15 cellular contexts compared by ENCODE assay signal in genomic region chr2:1727796-1728474, GRCh38. TPM values are rescaled to one million over a fixed set of nuclear protein-coding genes. Genes with fewer than 3 reads are reported as not detected.
DNase-seq lines count a peak whose midpoint lies in the region; ATAC-seq and TF ChIP-seq lines count a peak whose summit lies in the region.
"Had no signal": no experiment of that assay in that cellular context is flagged by ENCODE, and none has a peak within 500 bp of the region (broad histone marks: within the 10 kb centered on the region; RNA-seq: fewer than 3 reads in every experiment).

No MANE protein-coding gene starts in this region.

- H3K4me2 ChIP-seq in GM23338 (no peak overlapping the region), mesenchymal stem cell (ENCODE audit: low read length, poor library complexity, severe bottlenecking) (no peak overlapping the region)

- intact Hi-C loops in sigmoid colon (cut with DNase I), result no loop called here

- TF ChIP-seq EP300 in sigmoid colon (IDR thresholded peaks at IDR 0.05), result no peak

- peak overlapping the region; percentile 81 for H4K91ac ChIP-seq in mesenchymal stem cell (ENCODE audit: low read length)

- no peak overlapping the region for H3K4me3 ChIP-seq in GM23338
- H3K4me3 ChIP-seq in adipocyte (ENCODE audit: low read length), result no peak overlapping the region
- H3K4me3 ChIP-seq in mesenchymal stem cell (ENCODE audit: insufficient read depth in 1 of 2, low read depth in 1 of 2, low read length in 2 of 2), result no peak overlapping the region
- H3K4me3 ChIP-seq in sigmoid colon, result peak overlapping the region in 2 of 4 donors; percentile 20 to 24
- H3K4me3 ChIP-seq: psoas muscle had no signal

- no peak overlapping the region for H2BK120ac ChIP-seq in mesenchymal stem cell (ENCODE audit: low read depth, low read length)

- no peaks in the 10 kb centered on the region for H3K79me1 ChIP-seq in mesenchymal stem cell (replicated peaks; ENCODE audit: low read length, poor library complexity, severe bottlenecking)

- H3K4me1 Mint-ChIP-seq in GM23338, result peaks cover 58% of the 10 kb centered on the region
- H3K4me1 Mint-ChIP-seq: activated CD4-positive, alpha-beta T cell treated with anti-CD3 and anti-CD28 coated beads, Interleukin-2, amount 10 ng/mL, durations not matched to agents 24 days and 14 days; B cell; IgD-negative memory B cell had no signal

- H2BK5ac ChIP-seq in mesenchymal stem cell (ENCODE audit: low read depth, low read length, poor library complexity, severe bottlenecking), result no peak overlapping the region

- H3K27me3 ChIP-seq in GM23338 (ENCODE audit: insufficient read depth), result no peaks in the 10 kb centered on the region
- H3K27me3 ChIP-seq in adipocyte (replicated peaks; ENCODE audit: control insufficient read depth, insufficient read depth, low read length), result no peaks in the 10 kb centered on the region
- H3K27me3 ChIP-seq in mesenchymal stem cell (ENCODE audit: control insufficient read depth in 1 of 2, insufficient read depth in 1 of 2, low read length in 2 of 2), result no peaks in the 10 kb centered on the region
- no peaks in the 10 kb centered on the region for H3K27me3 ChIP-seq in sigmoid colon

- DNase-seq in GM23338 (ENCODE audit: low spot score) (no peak), adipocyte (ENCODE audit: low read depth) (no peak), mesenchymal stem cell (no peak), sigmoid colon (peak; percentile 67), A172 (ENCODE audit: low spot score) (no peak), middle frontal gyrus (ENCODE audit: extremely low spot score, low spot score) (no peak)
- DNase-seq: activated CD4-positive, alpha-beta T cell treated with anti-CD3 and anti-CD28 coated beads, Interleukin-2, amount 10 ng/mL, durations not matched to agents 24 days and 14 days; cerebellar nuclear complex; NCI-H82; stimulated activated CD4-positive, alpha-beta T cell treated with anti-CD3 and anti-CD28 coated beads, Interleukin-1b, Interleukin-23, amount 100 ng/mL, for 48 hours had no signal

- 0 out of 2 replicates have a peak overlapping the region, but pooled peaks have one; percentile 62 for H3K27ac ChIP-seq in GM23338 (ENCODE audit: low read depth)
- no peak overlapping the region for H3K27ac ChIP-seq in mesenchymal stem cell (ENCODE audit: low read length, poor library complexity, severe bottlenecking)
- H3K27ac ChIP-seq in sigmoid colon, result peak overlapping the region in 3 of 4 donors; percentile 80 to 100 (median 99)
- H3K27ac ChIP-seq: psoas muscle had no signal

- H3K23ac ChIP-seq in mesenchymal stem cell (ENCODE audit: low read length in 2 of 2), result no peak overlapping the region

- no peak overlapping the region for H3K4me3 Mint-ChIP-seq in GM23338
- H3K4me3 Mint-ChIP-seq: activated CD4-positive, alpha-beta T cell treated with anti-CD3 and anti-CD28 coated beads, Interleukin-2, amount 10 ng/mL, durations not matched to agents 24 days and 14 days; B cell; IgD-negative memory B cell had no signal

- no peaks in the 10 kb centered on the region for H3K9me3 ChIP-seq in adipocyte (ENCODE audit: control insufficient read depth, low read length)
- no peaks in the 10 kb centered on the region for H3K9me3 ChIP-seq in mesenchymal stem cell (ENCODE audit: control insufficient read depth, low read length)
- H3K9me3 ChIP-seq in sigmoid colon, result no peaks in the 10 kb centered on the region
- H3K9me3 ChIP-seq: psoas muscle had no signal

- no peak overlapping the region for H3K27ac Mint-ChIP-seq in GM23338
- H3K27ac Mint-ChIP-seq: activated CD4-positive, alpha-beta T cell treated with anti-CD3 and anti-CD28 coated beads, Interleukin-2, amount 10 ng/mL, durations not matched to agents 24 days and 14 days; B cell; IgD-negative memory B cell had no signal

- WGBS in mesenchymal stem cell, result 97% methylated on average over 16 of the region's 16 CpGs
- WGBS in sigmoid colon, 2 donors, result 94% methylated on average over 16 of the region's 16 CpGs

- peak overlapping the region in 1 of 2 experiments; percentile 75 for H3K4ac ChIP-seq in mesenchymal stem cell (ENCODE audit: low read depth in 1 of 2, low read length in 2 of 2)

- 0 out of 2 replicates have a peak, but pooled peaks cover 9% of the 10 kb centered on the region for H3F3A ChIP-seq in GM23338 (replicated peaks; ENCODE audit: low read depth)

- H3K36me3 ChIP-seq in GM23338 (ENCODE audit: insufficient read depth) (no peaks in the 10 kb centered on the region), adipocyte (ENCODE audit: control insufficient read depth, insufficient read depth, low read length, severe bottlenecking) (peaks cover 2% of the 10 kb centered on the region), mesenchymal stem cell (ENCODE audit: control insufficient read depth in 1 of 2, insufficient read depth in 2 of 2, low read depth in 1 of 2, low read length in 2 of 2) (peaks cover 0 to 8% of the 10 kb centered on the region in 2 experiments), sigmoid colon (no peaks in the 10 kb centered on the region)

- H3K4me1 ChIP-seq in GM23338 (ENCODE audit: insufficient read depth) (peaks cover 37% of the 10 kb centered on the region), adipocyte (ENCODE audit: control insufficient read depth, insufficient read depth, low read length) (peaks cover 63% of the 10 kb centered on the region), mesenchymal stem cell (ENCODE audit: control insufficient read depth, insufficient read depth, low read depth, low read length) (peaks cover 39% of the 10 kb centered on the region), sigmoid colon (peaks cover 0 to 70% (median 64%) of the 10 kb centered on the region in 4 donors)

- H3K79me2 ChIP-seq in GM23338 (replicated peaks; ENCODE audit: insufficient read depth), result peaks cover 94% of the 10 kb centered on the region

- peak overlapping the region; percentile 49 for H2BK15ac ChIP-seq in mesenchymal stem cell (ENCODE audit: low read depth, poor library complexity, severe bottlenecking)

- H3K27me3 Mint-ChIP-seq in GM23338 (ENCODE audit: insufficient read depth, low read depth, poor library complexity), result no peaks in the 10 kb centered on the region
- H3K27me3 Mint-ChIP-seq: activated CD4-positive, alpha-beta T cell treated with anti-CD3 and anti-CD28 coated beads, Interleukin-2, amount 10 ng/mL, durations not matched to agents 24 days and 14 days; B cell had no signal

- peak overlapping the region; percentile 49 for H2AK5ac ChIP-seq in mesenchymal stem cell (ENCODE audit: low read length, severe bottlenecking)

- no peak overlapping the region for H2AFZ ChIP-seq in GM23338
- no peak overlapping the region for H2AFZ ChIP-seq in mesenchymal stem cell (ENCODE audit: low read depth, low read length)

- no peak overlapping the region for H3K14ac ChIP-seq in mesenchymal stem cell (ENCODE audit: low read length in 2 of 2)

- peaks cover 17% of the 10 kb centered on the region for H3K36me3 Mint-ChIP-seq in GM23338 (ENCODE audit: low read depth)
- H3K36me3 Mint-ChIP-seq: IgD-negative memory B cell had no signal

- H4K20me1 ChIP-seq in GM23338 (replicated peaks; ENCODE audit: insufficient read depth), result peaks cover 23% of the 10 kb centered on the region; the same call in 1 of the 2 replicates

- H3K9ac ChIP-seq in adipocyte (ENCODE audit: low read length) (peak overlapping the region; percentile 83), mesenchymal stem cell (ENCODE audit: low read length) (no peak overlapping the region)

- H3K18ac ChIP-seq in mesenchymal stem cell (ENCODE audit: low read depth in 1 of 2, low read length in 2 of 2), result peak overlapping the region; percentile 67 to 84

- no peak for TF ChIP-seq POLR2A in sigmoid colon (IDR thresholded peaks at IDR 0.05)
- TF ChIP-seq POLR2A in GM18505 (IDR thresholded peaks at IDR 0.05; ENCODE audit: borderline replicate concordance, extremely low read depth, insufficient read depth, insufficient read length), result no peak

- ATAC-seq in GM23338 (no peak), GM18505 (IDR thresholded peaks at IDR 0.05; ENCODE audit: unreplicated experiment) (no peak), HG02571 (IDR thresholded peaks at IDR 0.05; ENCODE audit: unreplicated experiment) (no peak)

- H3K9me3 Mint-ChIP-seq in GM23338, result peaks cover 3% of the 10 kb centered on the region; the same call in 1 of the 3 replicates
- H3K9me3 Mint-ChIP-seq: activated CD4-positive, alpha-beta T cell treated with anti-CD3 and anti-CD28 coated beads, Interleukin-2, amount 10 ng/mL, durations not matched to agents 24 days and 14 days had no signal

- H3K9me2 ChIP-seq in GM23338 (ENCODE audit: insufficient read depth), result 0 out of 2 replicates have a peak, but pooled peaks cover 7% of the 10 kb centered on the region

- peak overlapping the region; percentile 18 to 45 for H2BK12ac ChIP-seq in mesenchymal stem cell (ENCODE audit: low read length in 2 of 2)

- H4K8ac ChIP-seq in mesenchymal stem cell (ENCODE audit: low read length), result peak overlapping the region; percentile 42

- TF ChIP-seq CTCF in GM23338 (conservative IDR thresholded peaks at IDR 0.05; ENCODE audit: low read depth in 2 of 2) (no peak), sigmoid colon (IDR thresholded peaks at IDR 0.05) (no peak)

TF ChIP-seq in GM23338, 12 proteins besides CTCF, POLR2A, EP300 and RAD21 (continues in another document):
- no peak for TF ChIP-seq JUNB (IDR thresholded peaks at IDR 0.05; ENCODE audit: unreplicated experiment)
- TF ChIP-seq EZH2phosphoT487 (IDR thresholded peaks at IDR 0.05; ENCODE audit: unreplicated experiment), result no peak

RNA-seq across cellular contexts. Expression of gene PXDN, which starts 16.4 kb away (rescaled TPM):
- 216 and 225 TPM in 2 replicates for total RNA-seq in GM23338 (2014; rRNA removed; shearing (Covaris generic))
- polyA plus RNA-seq in GM23338 (2016; fragmentation: Nextera tagmentation; extraction: Ambion mirVana) (38.5 and 42.2 TPM in 2 replicates), sigmoid colon (10 to 100 TPM in 1 of 3 donors, 1 to 10 TPM in 2; 1.2 to 13.6 (median 1.8) TPM)
- polyA plus RNA-seq in mesenchymal stem cell (2013, experiment 1 of 2), result 621 TPM
- 614 TPM for polyA plus RNA-seq in mesenchymal stem cell (2013, experiment 2 of 2)
- 100 to 1,000 TPM in 1 of 4 donors, 10 to 100 TPM in 3; 34.4 to 126 (median 48.3) TPM for total RNA-seq in sigmoid colon
- 98.5 and 124 TPM in 2 replicates for total RNA-seq in A172 (2014; rRNA removed; shearing (Covaris generic))
